17 cellular contexts compared by ENCODE assay signal in genomic region chr18:56738184-56738583, GRCh38.
A peak's percentile ranks its signal among the peaks of the same experiment; 100 is the strongest.
DNase-seq lines count a peak whose midpoint lies in the region; ATAC-seq and TF ChIP-seq lines count a peak whose summit lies in the region.
"Had no signal": no experiment of that assay in that cellular context is flagged by ENCODE, and none has a peak within 500 bp of the region (broad histone marks: within the 10 kb centered on the region; RNA-seq: fewer than 3 reads in every experiment).

No MANE protein-coding gene starts in this region.

- peaks cover 6% of the 10 kb centered on the region for H3K4me1 ChIP-seq in psoas muscle
- H3K4me1 ChIP-seq: BE2C had no signal

- no peaks in the 10 kb centered on the region for H3K9me3 ChIP-seq in psoas muscle
- H3K9me3 ChIP-seq: BE2C had no signal

- no peak for TF ChIP-seq POLR2A in GM18505 (IDR thresholded peaks at IDR 0.05; ENCODE audit: borderline replicate concordance, extremely low read depth, insufficient read depth, insufficient read length)

- TF ChIP-seq CTCF in VCaP (conservative IDR thresholded peaks at IDR 0.05) (no peak), psoas muscle (IDR thresholded peaks at IDR 0.05) (no peak)

- 36 to 47% (median 41%) methylated on average over 5 of the region's 5 CpGs for WGBS in psoas muscle, 3 donors

- ATAC-seq in psoas muscle, result peak in 3 of 4 donors; percentile 48 to 73 (median 52)
- no peak for ATAC-seq in GM18505 (IDR thresholded peaks at IDR 0.05; ENCODE audit: unreplicated experiment)
- ATAC-seq in GM19452 (IDR thresholded peaks at IDR 0.05; ENCODE audit: unreplicated experiment), result no peak
- ATAC-seq: K562 had no signal

- DNase-seq in G401 (ENCODE audit: low spot score) (peak; percentile 20), NCI-H524 (lab: John Stamatoyannopoulos, UW) (peak; percentile 28 to 67), psoas muscle (no peak), NCI-H526 (lab: John Stamatoyannopoulos, UW) (no peak)
- DNase-seq: BE2C; C1 segment of cervical spinal cord; CD4-positive, CD25-positive, alpha-beta regulatory T cell; CD8-positive, alpha-beta memory T cell; COR-L47; DMS 273 treated with DMSO at 0.1 percent for 48 hours; GDM1; H9; IMR-90 had no signal

- intact Hi-C loops in psoas muscle (cut with DNase I), result no loop called here

- peak overlapping the region; percentile 56 for H3K27ac ChIP-seq in VCaP
- no peak overlapping the region for H3K27ac ChIP-seq in psoas muscle

- H3K27me3 ChIP-seq in psoas muscle (ENCODE audit: insufficient read depth in 3 of 3, low read length in 2 of 3), result no peaks in the 10 kb centered on the region
- H3K27me3 ChIP-seq: BE2C had no signal

- in situ Hi-C loops in G401 (cut with HindIII; ENCODE audit: low sequenced_read_pairs), result no loop called here

- no peaks in the 10 kb centered on the region for H3K36me3 ChIP-seq in psoas muscle (ENCODE audit: insufficient read depth in 1 of 2, low read depth in 1 of 2)
- H3K36me3 ChIP-seq: BE2C had no signal

- no peak overlapping the region for H3K4me3 ChIP-seq in psoas muscle
- H3K4me3 ChIP-seq: K562 had no signal

Comparison
In these comparisons a context has a peak if more than half of its experiments do, and no peak if none do; other contexts are left out.
1. DNase-seq: peak in G401 (single experiment) and NCI-H524 (2 of 2); none in psoas muscle (0 of 2) and NCI-H526 (0 of 2).
2. ATAC-seq: peak in psoas muscle (3 of 4); none in GM18505 (single experiment) and GM19452 (single experiment).